Comparison of ENCODE assay signal across 8 cellular contexts in the genomic region with DNA sequence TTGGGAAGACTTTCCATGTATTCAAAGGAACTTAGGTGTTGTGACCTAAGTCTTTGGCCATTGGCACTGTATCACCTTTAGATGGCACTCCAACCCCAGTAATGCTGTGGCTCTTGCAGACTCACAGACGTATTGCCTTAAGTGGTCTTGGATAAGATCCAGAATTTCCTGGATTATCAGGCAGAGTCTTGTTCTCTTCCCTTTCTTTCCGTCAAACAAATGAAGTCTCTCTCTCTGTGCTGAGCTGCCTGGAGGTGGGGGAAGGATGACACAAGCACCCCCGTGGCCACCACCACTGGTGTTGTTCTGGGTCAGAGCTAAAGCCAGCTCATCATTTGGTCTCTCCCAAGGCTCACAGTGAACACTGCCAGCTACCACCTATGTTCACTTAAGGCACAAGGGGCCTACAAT.
A peak's percentile ranks its signal among the peaks of the same experiment; 100 is the strongest.
DNase-seq lines count a peak whose midpoint lies in the region; ATAC-seq and TF ChIP-seq lines count a peak whose summit lies in the region.

No MANE protein-coding gene starts in this region.

- no peaks in the 10 kb centered on the region for H3K4me1 ChIP-seq in liver (ENCODE audit: control insufficient read depth in 4 of 4, insufficient read depth in 4 of 4, low read length in 3 of 4)

- no peak overlapping the region for H3K27ac Mint-ChIP-seq in activated CD4-positive, alpha-beta T cell treated with anti-CD3 and anti-CD28 coated beads, Interleukin-2, amount 10 ng/mL, durations not matched to agents 7 days and 5 days

- DNase-seq in DMS153 (lab: John Stamatoyannopoulos, UW) (peak; percentile 50), NCI-H1048 (lab: John Stamatoyannopoulos, UW) (peak; percentile 87), UCSD-AML1 (lab: John Stamatoyannopoulos, UW; ENCODE audit: unreplicated experiment) (peak; percentile 14), NCI-H2227 (lab: John Stamatoyannopoulos, UW; ENCODE audit: unreplicated experiment) (no peak), GM10248 (ENCODE audit: extremely low spot score) (no peak)
- DNase-seq in activated CD4-positive, alpha-beta T cell treated with anti-CD3 and anti-CD28 coated beads, Interleukin-2, amount 10 ng/mL, durations not matched to agents 7 days and 5 days, result no peak

- 39% methylated on average over 3 of the region's 3 CpGs for whole genome bisulfite sequencing in liver

- CTCF ChIA-PET in activated CD4-positive, alpha-beta T cell treated with anti-CD3 and anti-CD28 coated beads, Interleukin-2, amount 10 ng/mL, durations not matched to agents 7 days and 5 days (lab: Charles Lee), result no interaction called here
- CTCF ChIA-PET in GM10248 (lab: Yijun Ruan, JAX), result no interaction called here

- H3K9me3 Mint-ChIP-seq in activated CD4-positive, alpha-beta T cell treated with anti-CD3 and anti-CD28 coated beads, Interleukin-2, amount 10 ng/mL, durations not matched to agents 7 days and 5 days, result peaks cover 4% of the 10 kb centered on the region

- no peaks in the 10 kb centered on the region for H3K36me3 ChIP-seq in liver (ENCODE audit: control insufficient read depth in 4 of 4, insufficient read depth in 3 of 4, low read depth in 1 of 4, low read length in 3 of 4)

- H3K4me1 Mint-ChIP-seq in activated CD4-positive, alpha-beta T cell treated with anti-CD3 and anti-CD28 coated beads, Interleukin-2, amount 10 ng/mL, durations not matched to agents 7 days and 5 days, result no peaks in the 10 kb centered on the region

- no peaks in the 10 kb centered on the region for H3K27me3 Mint-ChIP-seq in activated CD4-positive, alpha-beta T cell treated with anti-CD3 and anti-CD28 coated beads, Interleukin-2, amount 10 ng/mL, durations not matched to agents 7 days and 5 days

- no peak overlapping the region for H3K4me3 ChIP-seq in liver (ENCODE audit: low read depth in 1 of 3, low read length in 3 of 3)

- H3K36me3 Mint-ChIP-seq in activated CD4-positive, alpha-beta T cell treated with anti-CD3 and anti-CD28 coated beads, Interleukin-2, amount 10 ng/mL, durations not matched to agents 7 days and 5 days (ENCODE audit: low read depth), result no peaks in the 10 kb centered on the region

- POLR2A ChIA-PET in activated CD4-positive, alpha-beta T cell treated with anti-CD3 and anti-CD28 coated beads, Interleukin-2, amount 10 ng/mL, durations not matched to agents 7 days and 5 days (lab: Charles Lee), result no interaction called here
- POLR2A ChIA-PET in GM10248 (lab: Yijun Ruan, JAX), result no interaction called here

- ATAC-seq in HG02973 (IDR thresholded peaks at IDR 0.05; ENCODE audit: unreplicated experiment), result no peak

- H3K9me3 ChIP-seq in liver (ENCODE audit: control insufficient read depth in 4 of 4, low read length in 3 of 4), result no peaks in the 10 kb centered on the region

- peaks cover 0 to 2% (median 0%) of the 10 kb centered on the region in 4 donors for H3K27me3 ChIP-seq in liver (ENCODE audit: control insufficient read depth in 4 of 4, insufficient read depth in 4 of 4, low read length in 3 of 4)

- H3K4me3 Mint-ChIP-seq in activated CD4-positive, alpha-beta T cell treated with anti-CD3 and anti-CD28 coated beads, Interleukin-2, amount 10 ng/mL, durations not matched to agents 7 days and 5 days, result no peak overlapping the region

- no peak overlapping the region for H3K27ac ChIP-seq in liver (ENCODE audit: low read depth in 1 of 2, low read length in 2 of 2)

- TF ChIP-seq CTCF in liver (IDR thresholded peaks at IDR 0.05; ENCODE audit: low read depth, low read length, missing input control), result peak; percentile 40
- no peak for TF ChIP-seq CTCF in GM10248 (IDR thresholded peaks at IDR 0.05; ENCODE audit: control extremely low read depth, extremely low read depth, low read depth, missing control alignments)

- peak; percentile 64 to 78 for TF ChIP-seq RAD21 in liver (IDR thresholded peaks at IDR 0.05)

- no peak overlapping the region for H3K9ac ChIP-seq in liver (ENCODE audit: low read depth in 1 of 2, low read length in 2 of 2)

TF ChIP-seq in liver, 16 proteins besides CTCF, POLR2A, EP300 and RAD21:
- TF ChIP-seq FOXA2 (IDR thresholded peaks at IDR 0.05), result no peak
- TF ChIP-seq, protein P1, sequence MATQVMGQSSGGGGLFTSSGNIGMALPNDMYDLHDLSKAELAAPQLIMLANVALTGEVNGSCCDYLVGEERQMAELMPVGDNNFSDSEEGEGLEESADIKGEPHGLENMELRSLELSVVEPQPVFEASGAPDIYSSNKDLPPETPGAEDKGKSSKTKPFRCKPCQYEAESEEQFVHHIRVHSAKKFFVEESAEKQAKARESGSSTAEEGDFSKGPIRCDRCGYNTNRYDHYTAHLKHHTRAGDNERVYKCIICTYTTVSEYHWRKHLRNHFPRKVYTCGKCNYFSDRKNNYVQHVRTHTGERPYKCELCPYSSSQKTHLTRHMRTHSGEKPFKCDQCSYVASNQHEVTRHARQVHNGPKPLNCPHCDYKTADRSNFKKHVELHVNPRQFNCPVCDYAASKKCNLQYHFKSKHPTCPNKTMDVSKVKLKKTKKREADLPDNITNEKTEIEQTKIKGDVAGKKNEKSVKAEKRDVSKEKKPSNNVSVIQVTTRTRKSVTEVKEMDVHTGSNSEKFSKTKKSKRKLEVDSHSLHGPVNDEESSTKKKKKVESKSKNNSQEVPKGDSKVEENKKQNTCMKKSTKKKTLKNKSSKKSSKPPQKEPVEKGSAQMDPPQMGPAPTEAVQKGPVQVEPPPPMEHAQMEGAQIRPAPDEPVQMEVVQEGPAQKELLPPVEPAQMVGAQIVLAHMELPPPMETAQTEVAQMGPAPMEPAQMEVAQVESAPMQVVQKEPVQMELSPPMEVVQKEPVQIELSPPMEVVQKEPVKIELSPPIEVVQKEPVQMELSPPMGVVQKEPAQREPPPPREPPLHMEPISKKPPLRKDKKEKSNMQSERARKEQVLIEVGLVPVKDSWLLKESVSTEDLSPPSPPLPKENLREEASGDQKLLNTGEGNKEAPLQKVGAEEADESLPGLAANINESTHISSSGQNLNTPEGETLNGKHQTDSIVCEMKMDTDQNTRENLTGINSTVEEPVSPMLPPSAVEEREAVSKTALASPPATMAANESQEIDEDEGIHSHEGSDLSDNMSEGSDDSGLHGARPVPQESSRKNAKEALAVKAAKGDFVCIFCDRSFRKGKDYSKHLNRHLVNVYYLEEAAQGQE (IDR thresholded peaks at IDR 0.05), result no peak
- TF ChIP-seq HNF4A (conservative IDR thresholded peaks at IDR 0.05), result no peak
- no peak for TF ChIP-seq JUND (IDR thresholded peaks at IDR 0.05)
- TF ChIP-seq NR2F2 (IDR thresholded peaks at IDR 0.05), result no peak
- TF ChIP-seq ZBTB33 (IDR thresholded peaks at IDR 0.05), result no peak
- TF ChIP-seq, protein P2, sequence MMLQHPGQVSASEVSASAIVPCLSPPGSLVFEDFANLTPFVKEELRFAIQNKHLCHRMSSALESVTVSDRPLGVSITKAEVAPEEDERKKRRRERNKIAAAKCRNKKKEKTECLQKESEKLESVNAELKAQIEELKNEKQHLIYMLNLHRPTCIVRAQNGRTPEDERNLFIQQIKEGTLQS (IDR thresholded peaks at IDR 0.05), result no peak
- no peak for TF ChIP-seq TAF1 (conservative IDR thresholded peaks at IDR 0.05)
- TF ChIP-seq MAX (IDR thresholded peaks at IDR 0.05), result no peak
- TF ChIP-seq FOXA1 (IDR thresholded peaks at IDR 0.05), result no peak

Comparison
In these comparisons a context has a peak if more than half of its experiments do, and no peak if none do; other contexts are left out.
1. DNase-seq: peak in DMS153 (single experiment), NCI-H1048 (single experiment) and UCSD-AML1 (single experiment); none in NCI-H2227 (single experiment), activated CD4-positive, alpha-beta T cell treated with anti-CD3 and anti-CD28 coated beads, Interleukin-2, amount 10 ng/mL, durations not matched to agents 7 days and 5 days (single experiment) and GM10248 (single experiment).